Comparison of ENCODE assay signal across 8 cellular contexts in the genomic region with DNA sequence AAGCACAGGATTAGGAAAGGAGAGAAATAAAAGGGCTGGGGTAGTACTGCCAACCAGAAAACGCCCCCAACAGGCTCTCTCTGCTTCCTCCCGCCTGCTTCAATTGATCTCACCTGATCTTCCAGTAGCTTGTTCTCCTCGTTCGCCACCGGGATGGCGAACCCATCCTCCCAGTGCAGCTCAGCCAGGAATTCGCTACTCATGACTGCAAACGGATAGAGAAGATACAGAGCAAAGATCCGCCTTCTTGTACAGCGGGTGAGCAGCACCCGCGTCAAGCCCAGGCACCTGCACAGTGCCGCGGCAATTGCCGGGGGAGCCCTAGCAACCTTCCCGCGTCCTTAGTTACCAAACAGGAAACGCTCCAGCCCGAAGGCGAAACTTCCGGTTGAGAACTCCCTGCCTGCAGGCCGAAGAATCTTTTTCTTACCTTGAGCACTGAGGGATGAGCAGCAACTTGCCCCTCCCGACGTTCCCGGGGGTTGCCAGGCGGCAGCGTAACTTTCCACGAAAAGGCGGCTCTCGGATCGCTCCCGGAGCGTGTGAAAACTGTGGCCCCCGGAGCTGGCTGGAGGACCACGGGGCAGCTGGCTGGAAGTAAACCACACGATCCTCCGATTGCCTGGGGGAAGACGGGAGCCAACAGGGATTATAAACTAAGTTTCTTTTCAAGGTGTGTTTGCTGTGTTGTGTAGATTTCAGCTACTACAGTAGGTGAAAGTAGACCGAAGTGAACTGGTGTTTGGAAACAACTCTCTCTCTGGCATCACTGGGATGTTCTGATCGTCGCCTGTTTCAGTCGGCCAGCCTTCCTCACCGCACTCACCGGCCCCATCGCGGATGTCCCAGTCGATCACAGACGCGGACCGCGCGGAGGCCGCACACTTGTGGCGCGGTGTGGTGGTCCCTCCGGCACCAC. TPM values are rescaled to one million over a fixed set of nuclear protein-coding genes. Genes with fewer than 3 reads are reported as not detected.
DNase-seq lines count a peak whose midpoint lies in the region; ATAC-seq and TF ChIP-seq lines count a peak whose summit lies in the region.

A gene (minus strand): TSS at position 312 of the 919 bp plus-strand sequence. CDS start 109 bp downstream, at position 203.

- no peak within 1 kb of the TSS for H3K27ac Mint-ChIP-seq in activated T-helper 2 cell treated with anti-CD3 and anti-CD28 coated beads, Interferon-gamma antibody, Interleukin-2, Interleukin-4, amounts not matched to agents 10 μg/mL and 5 μg/mL and 100 μg/mL, durations not matched to agents 14 hours and 24 hours and 36 hours

- TF ChIP-seq CTCF in HL-60 (IDR thresholded peaks at IDR 0.05; ENCODE audit: insufficient read depth, low read length) = no peak
- TF ChIP-seq CTCF in OCI-LY7 (conservative IDR thresholded peaks at IDR 0.05; ENCODE audit: low read length) = peak; percentile 38; the same call in 1 of the 2 replicates
- no peak for TF ChIP-seq CTCF in foreskin fibroblast (IDR thresholded peaks at IDR 0.05; ENCODE audit: low read depth, low read length)

- H3K4me3 Mint-ChIP-seq in activated T-helper 2 cell treated with anti-CD3 and anti-CD28 coated beads, Interferon-gamma antibody, Interleukin-2, Interleukin-4, amounts not matched to agents 10 μg/mL and 5 μg/mL and 100 μg/mL, durations not matched to agents 14 hours and 24 hours and 36 hours (ENCODE audit: low read depth) = peak within 1 kb of the TSS; percentile 83

- H3K9me3 Mint-ChIP-seq in activated T-helper 2 cell treated with anti-CD3 and anti-CD28 coated beads, Interferon-gamma antibody, Interleukin-2, Interleukin-4, amounts not matched to agents 10 μg/mL and 5 μg/mL and 100 μg/mL, durations not matched to agents 14 hours and 24 hours and 36 hours = no peaks in the 10 kb centered on the region

- H3K4me2 ChIP-seq in OCI-LY7 (ENCODE audit: low read length) = peak within 1 kb of the TSS; percentile 78

- peak; percentile 94 for ATAC-seq in GM19468 (IDR thresholded peaks at IDR 0.05; ENCODE audit: extremely low read depth, unreplicated experiment)

- H3K27me3 ChIP-seq in HL-60 (ENCODE audit: insufficient read depth, poor library complexity, severe bottlenecking) (peaks cover 22% of the 10 kb centered on the region), neuron (ENCODE audit: insufficient read depth, low read length) (peaks cover 21% of the 10 kb centered on the region)

- H4K20me1 ChIP-seq in OCI-LY7 (ENCODE audit: insufficient read depth, low read length) = no peaks in the 10 kb centered on the region

- no TSS peak for BruUV-seq in OCI-LY7 (replicated peaks; lab: Mats Ljungman, UMichigan)

- H3K36me3 ChIP-seq in OCI-LY7 (ENCODE audit: insufficient read depth, low read length) = no peaks in the 10 kb centered on the region
- H3K36me3 ChIP-seq in neuron (ENCODE audit: insufficient read depth, low read length) = no peaks in the 10 kb centered on the region

- H2AFZ ChIP-seq in OCI-LY7 (ENCODE audit: low read length) (peak within 1 kb of the TSS; percentile 97), neuron (ENCODE audit: low read depth, low read length) (peak within 1 kb of the TSS; percentile 93)

- POLR2A ChIA-PET in OCI-LY7 (lab: Charles Lee) = interaction anchor here (1.9 kb wide), 1 partner anchor 78 kb away, joined by 5 read pairs; a partner anchor contains a TSS

- H3K4me1 Mint-ChIP-seq in activated T-helper 2 cell treated with anti-CD3 and anti-CD28 coated beads, Interferon-gamma antibody, Interleukin-2, Interleukin-4, amounts not matched to agents 10 μg/mL and 5 μg/mL and 100 μg/mL, durations not matched to agents 14 hours and 24 hours and 36 hours (ENCODE audit: low read depth) = peaks cover 8% of the 10 kb centered on the region

- peaks cover 44% of the 10 kb centered on the region for H3K27me3 Mint-ChIP-seq in activated T-helper 2 cell treated with anti-CD3 and anti-CD28 coated beads, Interferon-gamma antibody, Interleukin-2, Interleukin-4, amounts not matched to agents 10 μg/mL and 5 μg/mL and 100 μg/mL, durations not matched to agents 14 hours and 24 hours and 36 hours (ENCODE audit: low read depth)

- H3K9me3 ChIP-seq in OCI-LY7 (ENCODE audit: low read length) (no peaks in the 10 kb centered on the region), neuron (ENCODE audit: low read length) (no peaks in the 10 kb centered on the region)

- H3K9me2 ChIP-seq in OCI-LY7 (ENCODE audit: insufficient read depth, low read length) = no peaks in the 10 kb centered on the region

- H3K79me2 ChIP-seq in OCI-LY7 (ENCODE audit: insufficient read depth, low read depth, low read length) = no peaks in the 10 kb centered on the region

- H3K27ac ChIP-seq in HL-60 (replicated peaks) = no peak within 1 kb of the TSS
- no peak within 1 kb of the TSS for H3K27ac ChIP-seq in OCI-LY7 (ENCODE audit: low read depth, low read length, poor library complexity, severe bottlenecking)

- H3K36me3 Mint-ChIP-seq in activated T-helper 2 cell treated with anti-CD3 and anti-CD28 coated beads, Interferon-gamma antibody, Interleukin-2, Interleukin-4, amounts not matched to agents 10 μg/mL and 5 μg/mL and 100 μg/mL, durations not matched to agents 14 hours and 24 hours and 36 hours (ENCODE audit: low read depth) = no peaks in the 10 kb centered on the region

- H3K4me1 ChIP-seq in OCI-LY7 (ENCODE audit: insufficient read depth, low read length, poor library complexity, severe bottlenecking) (peaks cover 18% of the 10 kb centered on the region), neuron (ENCODE audit: insufficient read depth, low read length) (peaks cover 7% of the 10 kb centered on the region)

- peak within 1 kb of the TSS; percentile 62 for H3K4me3 ChIP-seq in HL-60 (replicated peaks; ENCODE audit: insufficient read depth, low read length)
- H3K4me3 ChIP-seq in OCI-LY7 (ENCODE audit: low read depth, low read length, poor library complexity, severe bottlenecking) = peak within 1 kb of the TSS; percentile 64
- H3K4me3 ChIP-seq in foreskin fibroblast (ENCODE audit: low read depth in 1 of 2, low read length in 2 of 2) = peak within 1 kb of the TSS; percentile 61 to 78
- H3K4me3 ChIP-seq in neuron (ENCODE audit: low read length) = peak within 1 kb of the TSS; percentile 71

- CTCF ChIA-PET in OCI-LY7 (lab: Charles Lee; ENCODE audit: unreplicated experiment) = no interaction called here

- intact Hi-C loops in OCI-LY7 (cut with micrococcal nuclease; ENCODE audit: unreplicated experiment) = no loop called here
- intact Hi-C loops in activated T-helper 2 cell treated with anti-CD3 and anti-CD28 coated beads, Interferon-gamma antibody, Interleukin-2, Interleukin-4, amounts not matched to agents 10 μg/mL and 5 μg/mL and 100 μg/mL, durations not matched to agents 14 hours and 24 hours and 36 hours (cut with micrococcal nuclease) = loop anchor here (1.0 to 10.0 kb wide), 3 partner anchors 47 to 1025 kb away; a partner anchor contains a TSS

- DNase-seq in COLO668 (lab: John Stamatoyannopoulos, UW; ENCODE audit: unreplicated experiment) (peak; percentile 81), HL-60 (ENCODE audit: low read depth in 1 of 2, low spot score in 1 of 2) (peak; percentile 35 to 60), OCI-LY7 (ENCODE audit: low spot score) (peak; percentile 77), foreskin fibroblast (peak; percentile 48 to 81), stromal cell of bone marrow (ENCODE audit: low read depth) (peak; percentile 12)
- DNase-seq in activated T-helper 2 cell treated with anti-CD3 and anti-CD28 coated beads, Interferon-gamma antibody, Interleukin-2, Interleukin-4, amounts not matched to agents 10 μg/mL and 5 μg/mL and 100 μg/mL, durations not matched to agents 14 hours and 24 hours and 36 hours (ENCODE audit: low spot score) = peak; percentile 45

RNA-seq across cellular contexts. Expression of the gene that starts here (rescaled TPM):
- total RNA-seq in OCI-LY7 (2014; rRNA removed; shearing (Covaris generic)) = 0.03 TPM in 1 of 2 replicates, not detected in the other
- not detected in 2 replicates for total RNA-seq in OCI-LY7 (2022)
- not detected in 2 replicates for total RNA-seq in activated T-helper 2 cell treated with anti-CD3 and anti-CD28 coated beads, Interferon-gamma antibody, Interleukin-2, Interleukin-4, amounts not matched to agents 10 μg/mL and 5 μg/mL and 100 μg/mL, durations not matched to agents 14 hours and 24 hours and 36 hours

Comparison
In these comparisons a context has a peak if more than half of its experiments do, and no peak if none do; other contexts are left out.
1. Peak in DNase-seq, H3K4me3 ChIP-seq and H3K4me2 ChIP-seq in OCI-LY7; RNA of the gene not detected or under 1 TPM.
2. Peak in DNase-seq in activated T-helper 2 cell treated with anti-CD3 and anti-CD28 coated beads, Interferon-gamma antibody, Interleukin-2, Interleukin-4, amounts not matched to agents 10 μg/mL and 5 μg/mL and 100 μg/mL, durations not matched to agents 14 hours and 24 hours and 36 hours; RNA of the gene not detected or under 1 TPM.
3. DNase-seq: peak in every context shown above with its lines; median percentile 81 in COLO668; 77 in OCI-LY7; 64 in foreskin fibroblast; 48 in HL-60; 45 in activated T-helper 2 cell treated with anti-CD3 and anti-CD28 coated beads, Interferon-gamma antibody, Interleukin-2, Interleukin-4, amounts not matched to agents 10 μg/mL and 5 μg/mL and 100 μg/mL, durations not matched to agents 14 hours and 24 hours and 36 hours; 12 in stromal cell of bone marrow.